25 cellular contexts compared by ENCODE assay signal in the genomic region with DNA sequence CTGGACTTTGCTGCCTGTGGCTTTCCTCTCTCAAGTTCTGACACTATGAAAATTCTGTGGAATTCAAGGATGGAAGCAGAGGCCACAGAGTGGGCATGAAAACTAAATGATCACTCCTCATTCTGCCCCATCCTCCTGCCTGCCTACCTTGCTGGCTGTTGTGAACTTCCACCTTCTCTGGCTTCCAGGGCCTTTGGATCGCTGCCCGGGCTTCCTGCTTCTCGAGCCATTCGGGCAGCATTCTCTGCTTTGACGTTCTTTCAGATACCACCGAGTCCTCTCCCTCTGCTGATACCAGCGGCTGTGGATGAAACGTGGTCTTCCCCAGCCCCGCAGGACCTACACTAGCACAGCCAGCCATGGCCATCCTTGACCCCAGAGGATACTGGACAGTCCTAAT.
A peak's percentile ranks its signal among the peaks of the same experiment; 100 is the strongest.
DNase-seq lines count a peak whose midpoint lies in the region; ATAC-seq, FAIRE-seq and TF ChIP-seq lines count a peak whose summit lies in the region.
"Had no signal": no experiment of that assay in that cellular context is flagged by ENCODE, and none has a peak within 500 bp of the region (broad histone marks: within the 10 kb centered on the region; RNA-seq: fewer than 3 reads in every experiment).

No MANE protein-coding gene starts in this region.

- H3K9me2 ChIP-seq in PC-3 (replicated peaks; ENCODE audit: low read length), result no peaks in the 10 kb centered on the region

- H3K4me1 ChIP-seq in PC-3 (ENCODE audit: insufficient read depth, low read length), result peaks cover 9% of the 10 kb centered on the region; the same call in 1 of the 2 replicates
- H3K4me1 ChIP-seq in right lobe of liver, result no peaks in the 10 kb centered on the region
- no peaks in the 10 kb centered on the region for H3K4me1 ChIP-seq in small intestine (ENCODE audit: control insufficient read depth in 2 of 2, insufficient read depth in 1 of 2, low read depth in 1 of 2, low read length in 1 of 2)
- H3K4me1 ChIP-seq: Peyer's patch, SJCRH30 had no signal

- ATAC-seq in Right ventricle myocardium superior (ENCODE audit: poor library complexity) (no peak), Right ventricle myocardium inferior (no peak), PC-3 (no peak), right lobe of liver (peak; percentile 86 to 97 (median 89)), HG03045 (IDR thresholded peaks at IDR 0.05; ENCODE audit: unreplicated experiment) (no peak)
- ATAC-seq: GM23338 had no signal

- FAIRE-seq in small intestine (lab: Jason Lieb, UNC), result no peak
- FAIRE-seq in HTR-8/SVneo (lab: Jason Lieb, UNC), result no peak
- FAIRE-seq: G401.6 had no signal

- H3K27me3 ChIP-seq in PC-3 (ENCODE audit: low read length) (no peaks in the 10 kb centered on the region), right lobe of liver (no peaks in the 10 kb centered on the region), small intestine (ENCODE audit: control insufficient read depth in 2 of 2, insufficient read depth in 2 of 2, low read length in 2 of 2) (peaks cover 0 to 4% of the 10 kb centered on the region in 2 donors)
- H3K27me3 ChIP-seq: BLaER1 treated with 17β-estradiol and CSF1 and Interleukin-3, amounts not matched to agents 10 nM and 100 nM; Peyer's patch; SJCRH30 had no signal

- TF ChIP-seq POLR2A in right lobe of liver (IDR thresholded peaks at IDR 0.05), result no peak

- 25% methylated on average over 9 of the region's 9 CpGs for WGBS in right lobe of liver (ENCODE audit: insufficient coverage, low coverage, low lambda C conversion rate, missing lambda C conversion rate)
- WGBS in small intestine, 3 donors, result 35 to 86% (median 56%) methylated on average over 9 of the region's 9 CpGs

- H4K20me1 ChIP-seq in PC-3 (ENCODE audit: low read length), result no peaks in the 10 kb centered on the region
- H4K20me1 ChIP-seq: BLaER1 treated with 17β-estradiol and CSF1 and Interleukin-3, amounts not matched to agents 10 nM and 100 nM had no signal

- CTCF ChIA-PET in PC-3 (lab: Charles Lee), result no interaction called here

- no peak overlapping the region for H3K4me2 ChIP-seq in PC-3 (ENCODE audit: low read length)
- H3K4me2 ChIP-seq: BLaER1 treated with 17β-estradiol and CSF1 and Interleukin-3, amounts not matched to agents 10 nM and 100 nM; GM23338; KMS-11 had no signal

- DNase-seq in Right ventricle myocardium superior (peak; percentile 50), Right ventricle myocardium inferior (ENCODE audit: missing footprints) (no peak), PC-3 (no peak), right lobe of liver (peak; percentile 79 to 89 (median 86)), small intestine (peak; percentile 35), T1000 (lab: John Stamatoyannopoulos, UW) (no peak), HTR-8/SVneo (ENCODE audit: insufficient read length, low spot score) (no peak)
- DNase-seq: AML-193; CD4-positive, alpha-beta T cell; COR-L47; HFFc6; NCI-H1105 treated with DMSO at 0.1 percent for 48 hours; NCI-H146; NCI-H1930; NCI-H446; NCI-H524 treated with DMSO at 0.1 percent for 48 hours; NCI-H82; Peyer's patch; SJCRH30 had no signal

- intact Hi-C loops in Right ventricle myocardium superior (cut with DNase I) (no loop called here), Right ventricle myocardium inferior (cut with DNase I) (no loop called here), PC-3 (cut with micrococcal nuclease) (no loop called here), right lobe of liver (cut with DNase I) (loop anchor here in 1 of 2 donors (10.0 kb wide), 1 partner anchor 87 kb away; no protein-coding TSS in a partner anchor)

- POLR2A ChIA-PET in PC-3 (lab: Charles Lee; ENCODE audit: unreplicated experiment), result no interaction called here

- no TSS peak for BruUV-seq in PC-3 (replicated peaks; lab: Mats Ljungman, UMichigan)

- H3K36me3 ChIP-seq in PC-3 (ENCODE audit: low read depth, low read length) (no peaks in the 10 kb centered on the region), right lobe of liver (no peaks in the 10 kb centered on the region), small intestine (ENCODE audit: control insufficient read depth in 2 of 2, insufficient read depth in 2 of 2, low read length in 2 of 2) (no peaks in the 10 kb centered on the region)
- H3K36me3 ChIP-seq: BLaER1 treated with 17β-estradiol and CSF1 and Interleukin-3, amounts not matched to agents 10 nM and 100 nM; HAP-1; Peyer's patch; SJCRH30 had no signal

- 0 out of 2 replicates have a peak overlapping the region, but pooled peaks have one; percentile 9 for H3K27ac ChIP-seq in PC-3 (ENCODE audit: low read length)
- no peak overlapping the region for H3K27ac ChIP-seq in right lobe of liver
- no peak overlapping the region for H3K27ac ChIP-seq in small intestine (ENCODE audit: low read depth in 1 of 2, low read length in 1 of 2)
- H3K27ac ChIP-seq: BLaER1 treated with 17β-estradiol and CSF1 and Interleukin-3, amounts not matched to agents 10 nM and 100 nM; KMS-11; Peyer's patch; SJCRH30 had no signal

- H3K9me3 ChIP-seq in PC-3 (ENCODE audit: low read length) (no peaks in the 10 kb centered on the region), right lobe of liver (no peaks in the 10 kb centered on the region), small intestine (ENCODE audit: control insufficient read depth, low read depth) (no peaks in the 10 kb centered on the region)
- H3K9me3 ChIP-seq: HAP-1, Peyer's patch, SJCRH30 had no signal

- no peaks in the 10 kb centered on the region for H3K79me2 ChIP-seq in PC-3 (ENCODE audit: low read length)

- H3F3A ChIP-seq in PC-3 (ENCODE audit: low read length, unreplicated experiment), result no peaks in the 10 kb centered on the region

- no peak overlapping the region for H3K4me3 ChIP-seq in PC-3 (ENCODE audit: low read length)
- no peak overlapping the region for H3K4me3 ChIP-seq in right lobe of liver
- H3K4me3 ChIP-seq in small intestine (ENCODE audit: low read depth in 1 of 2, low read length in 2 of 2), result no peak overlapping the region
- H3K4me3 ChIP-seq: BLaER1 treated with 17β-estradiol and CSF1 and Interleukin-3, amounts not matched to agents 10 nM and 100 nM; GM23338; HAP-1; Peyer's patch; SJCRH30 had no signal

- no peak overlapping the region for H2AFZ ChIP-seq in PC-3 (ENCODE audit: low read length)
- H2AFZ ChIP-seq: GM23338 had no signal

- no peak overlapping the region for H3K9ac ChIP-seq in PC-3 (ENCODE audit: low read length)
- H3K9ac ChIP-seq: BLaER1 treated with 17β-estradiol and CSF1 and Interleukin-3, amounts not matched to agents 10 nM and 100 nM; KMS-11 had no signal

- TF ChIP-seq CTCF in PC-3 (conservative IDR thresholded peaks at IDR 0.05; ENCODE audit: low read depth, low read length) (no peak), right lobe of liver (IDR thresholded peaks at IDR 0.05) (no peak)

Comparison
In these comparisons a context has a peak if more than half of its experiments do, and no peak if none do; other contexts are left out.
1. DNase-seq: peak in Right ventricle myocardium superior (single experiment), right lobe of liver (3 of 3) and small intestine (single experiment); none in Right ventricle myocardium inferior (single experiment), PC-3 (single experiment), T1000 (single experiment) and HTR-8/SVneo (single experiment).
2. ATAC-seq: peak in right lobe of liver (4 of 4); none in Right ventricle myocardium superior (single experiment), Right ventricle myocardium inferior (single experiment), PC-3 (single experiment) and HG03045 (single experiment).